1 cellular context compared by ENCODE assay signal in genomic region chr10:77936697-77937567, GRCh38.
TF ChIP-seq lines count a peak whose summit lies in the region.

No MANE protein-coding gene starts in this region.

TF ChIP-seq in K562, 482 proteins besides CTCF, POLR2A, EP300 and RAD21 (continues in another document):
- TF ChIP-seq ZFP30 (CRISPR knock-in tag; IDR thresholded peaks at IDR 0.05; ENCODE audit: borderline replicate concordance) (no peak), NCOA4 (IDR thresholded peaks at IDR 0.05; ENCODE audit: partially characterized antibody) (no peak), BACH1 (tag; IDR thresholded peaks at IDR 0.05) (no peak), MLLT1 (IDR thresholded peaks at IDR 0.05) (no peak), SMARCA5 (IDR thresholded peaks at IDR 0.05) (peak; percentile 76), ATF7 (IDR thresholded peaks at IDR 0.05) (peak; percentile 52), E2F3 (CRISPR knock-in tag; IDR thresholded peaks at IDR 0.05) (no peak), TAF9B (IDR thresholded peaks at IDR 0.05; ENCODE audit: partially characterized antibody) (no peak), ZEB2 (IDR thresholded peaks at IDR 0.05) (peak; percentile 43; the same call in 1 of the 2 replicates), TAF1 (IDR thresholded peaks at IDR 0.05; ENCODE audit: control insufficient read depth, extremely low read depth, insufficient read depth, low read length, severe bottlenecking) (no peak), CREBBP (IDR thresholded peaks at IDR 0.05; ENCODE audit: low read depth, low read length) (no peak), ZNF668 (CRISPR knock-in tag; IDR thresholded peaks at IDR 0.05) (no peak), ZNF384 (IDR thresholded peaks at IDR 0.05; ENCODE audit: low read depth, low read length) (no peak), ESRRA (IDR thresholded peaks at IDR 0.05; ENCODE audit: borderline replicate concordance, low read depth) (peak; percentile 55; the same call in 1 of the 2 replicates), MTA1 (IDR thresholded peaks at IDR 0.05; ENCODE audit: borderline replicate concordance) (0 out of 2 replicates have a peak, but pooled peaks have one; percentile 26), ZNF277 (CRISPR knock-in tag; IDR thresholded peaks at IDR 0.05; ENCODE audit: borderline replicate concordance) (no peak), RBFOX2 (IDR thresholded peaks at IDR 0.05; ENCODE audit: low read depth, low read length) (no peak), EWSR1 (IDR thresholded peaks at IDR 0.05; ENCODE audit: borderline replicate concordance, low read depth, partially characterized antibody) (no peak), STAG1 (CRISPR knock-in tag; IDR thresholded peaks at IDR 0.05; ENCODE audit: borderline replicate concordance) (no peak), HDAC1 (IDR thresholded peaks at IDR 0.05) (peak in 1 of 2 experiments; percentile 32; a peak in 1 of 4 replicates), TGIF2 (CRISPR knock-in tag; IDR thresholded peaks at IDR 0.05) (no peak), RFX5 (IDR thresholded peaks at IDR 0.05; ENCODE audit: low read depth, low read length) (no peak), CEBPB (tag; IDR thresholded peaks at IDR 0.05) (peak; percentile 56; the same call in 1 of the 2 replicates), ZNF395 (CRISPR knock-in tag; IDR thresholded peaks at IDR 0.05) (0 out of 2 replicates have a peak, but pooled peaks have one; percentile 21), ZNF324 (CRISPR knock-in tag; IDR thresholded peaks at IDR 0.05) (no peak), TRIM24 (IDR thresholded peaks at IDR 0.05) (no peak), CEBPZ (IDR thresholded peaks at IDR 0.05; ENCODE audit: borderline replicate concordance, low read depth, low read length) (no peak), KLF13 (tag; IDR thresholded peaks at IDR 0.05; ENCODE audit: borderline replicate concordance, low read depth) (no peak), MED1 (CRISPR knock-in tag; IDR thresholded peaks at IDR 0.05; ENCODE audit: borderline replicate concordance) (no peak), HDGF (IDR thresholded peaks at IDR 0.05) (peak; percentile 64; the same call in 1 of the 2 replicates), CSDE1 (IDR thresholded peaks at IDR 0.05) (no peak), RB1 (IDR thresholded peaks at IDR 0.05; ENCODE audit: low read depth) (no peak), ZFP1 (CRISPR knock-in tag; IDR thresholded peaks at IDR 0.05) (no peak), NR0B1 (IDR thresholded peaks at IDR 0.05; ENCODE audit: partially characterized antibody) (no peak), CTBP1 (IDR thresholded peaks at IDR 0.05; ENCODE audit: borderline replicate concordance) (peak; percentile 92), SAFB (IDR thresholded peaks at IDR 0.05; ENCODE audit: borderline replicate concordance, low read depth, low read length) (no peak), ZBTB49 (CRISPR knock-in tag; IDR thresholded peaks at IDR 0.05; ENCODE audit: borderline replicate concordance) (no peak), ARID2 (IDR thresholded peaks at IDR 0.05) (no peak), ATF3 (IDR thresholded peaks at IDR 0.05) (peak; percentile 47), ATF3 (CRISPR knock-in tag; conservative IDR thresholded peaks at IDR 0.05) (no peak), SPI1 (IDR thresholded peaks at IDR 0.05; ENCODE audit: borderline replicate concordance, low read depth, low read length) (peak; percentile 97), SIN3B (IDR thresholded peaks at IDR 0.05; ENCODE audit: low read depth) (no peak), BRD4 (IDR thresholded peaks at IDR 0.05) (no peak)
- TF ChIP-seq, protein P1, sequence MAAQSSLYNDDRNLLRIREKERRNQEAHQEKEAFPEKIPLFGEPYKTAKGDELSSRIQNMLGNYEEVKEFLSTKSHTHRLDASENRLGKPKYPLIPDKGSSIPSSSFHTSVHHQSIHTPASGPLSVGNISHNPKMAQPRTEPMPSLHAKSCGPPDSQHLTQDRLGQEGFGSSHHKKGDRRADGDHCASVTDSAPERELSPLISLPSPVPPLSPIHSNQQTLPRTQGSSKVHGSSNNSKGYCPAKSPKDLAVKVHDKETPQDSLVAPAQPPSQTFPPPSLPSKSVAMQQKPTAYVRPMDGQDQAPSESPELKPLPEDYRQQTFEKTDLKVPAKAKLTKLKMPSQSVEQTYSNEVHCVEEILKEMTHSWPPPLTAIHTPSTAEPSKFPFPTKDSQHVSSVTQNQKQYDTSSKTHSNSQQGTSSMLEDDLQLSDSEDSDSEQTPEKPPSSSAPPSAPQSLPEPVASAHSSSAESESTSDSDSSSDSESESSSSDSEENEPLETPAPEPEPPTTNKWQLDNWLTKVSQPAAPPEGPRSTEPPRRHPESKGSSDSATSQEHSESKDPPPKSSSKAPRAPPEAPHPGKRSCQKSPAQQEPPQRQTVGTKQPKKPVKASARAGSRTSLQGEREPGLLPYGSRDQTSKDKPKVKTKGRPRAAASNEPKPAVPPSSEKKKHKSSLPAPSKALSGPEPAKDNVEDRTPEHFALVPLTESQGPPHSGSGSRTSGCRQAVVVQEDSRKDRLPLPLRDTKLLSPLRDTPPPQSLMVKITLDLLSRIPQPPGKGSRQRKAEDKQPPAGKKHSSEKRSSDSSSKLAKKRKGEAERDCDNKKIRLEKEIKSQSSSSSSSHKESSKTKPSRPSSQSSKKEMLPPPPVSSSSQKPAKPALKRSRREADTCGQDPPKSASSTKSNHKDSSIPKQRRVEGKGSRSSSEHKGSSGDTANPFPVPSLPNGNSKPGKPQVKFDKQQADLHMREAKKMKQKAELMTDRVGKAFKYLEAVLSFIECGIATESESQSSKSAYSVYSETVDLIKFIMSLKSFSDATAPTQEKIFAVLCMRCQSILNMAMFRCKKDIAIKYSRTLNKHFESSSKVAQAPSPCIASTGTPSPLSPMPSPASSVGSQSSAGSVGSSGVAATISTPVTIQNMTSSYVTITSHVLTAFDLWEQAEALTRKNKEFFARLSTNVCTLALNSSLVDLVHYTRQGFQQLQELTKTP (IDR thresholded peaks at IDR 0.05; ENCODE audit: low read depth in 1 of 2, partially characterized antibody in 2 of 2) = peak in 1 of 2 experiments; percentile 36
- TF ChIP-seq, protein P2, sequence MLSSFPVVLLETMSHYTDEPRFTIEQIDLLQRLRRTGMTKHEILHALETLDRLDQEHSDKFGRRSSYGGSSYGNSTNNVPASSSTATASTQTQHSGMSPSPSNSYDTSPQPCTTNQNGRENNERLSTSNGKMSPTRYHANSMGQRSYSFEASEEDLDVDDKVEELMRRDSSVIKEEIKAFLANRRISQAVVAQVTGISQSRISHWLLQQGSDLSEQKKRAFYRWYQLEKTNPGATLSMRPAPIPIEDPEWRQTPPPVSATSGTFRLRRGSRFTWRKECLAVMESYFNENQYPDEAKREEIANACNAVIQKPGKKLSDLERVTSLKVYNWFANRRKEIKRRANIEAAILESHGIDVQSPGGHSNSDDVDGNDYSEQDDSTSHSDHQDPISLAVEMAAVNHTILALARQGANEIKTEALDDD (IDR thresholded peaks at IDR 0.05) = no peak
